In the genomic region with DNA sequence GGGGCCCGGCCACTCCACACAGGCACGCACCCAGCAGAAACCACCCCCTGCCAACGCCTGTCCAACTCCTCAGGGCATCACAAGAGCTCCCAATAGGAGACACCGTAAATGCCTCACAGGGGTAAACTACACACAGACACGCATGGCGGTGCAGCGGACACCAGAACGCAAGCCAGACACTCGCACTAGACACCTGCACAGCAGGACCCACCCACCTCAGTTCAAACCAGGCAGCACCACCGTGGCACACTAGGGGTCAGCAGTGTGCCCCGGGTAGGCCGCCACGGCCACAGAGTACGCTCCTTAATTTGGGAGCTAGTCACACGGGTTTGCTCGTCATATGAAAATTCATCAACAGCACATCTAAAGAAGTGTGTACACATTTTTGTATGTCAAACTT, we compare ENCODE assay signal across 8 cellular contexts. TPM values are rescaled to one million over a fixed set of nuclear protein-coding genes. Genes with fewer than 3 reads are reported as not detected.
DNase-seq lines count a peak whose midpoint lies in the region; ATAC-seq and TF ChIP-seq lines count a peak whose summit lies in the region.

No MANE protein-coding gene starts in this region.

- no peaks in the 10 kb centered on the region for H3K27me3 Mint-ChIP-seq in mesothelial cell of epicardium (ENCODE audit: low read depth)

- peak overlapping the region; percentile 59 for H3K27ac Mint-ChIP-seq in mesothelial cell of epicardium

- TF ChIP-seq CTCF in mesothelial cell of epicardium (IDR thresholded peaks at IDR 0.05; ENCODE audit: unreplicated experiment), result peak; percentile 67

- peaks cover 11% of the 10 kb centered on the region for H3K36me3 Mint-ChIP-seq in mesothelial cell of epicardium

- peaks cover 28% of the 10 kb centered on the region for H3K4me1 Mint-ChIP-seq in mesothelial cell of epicardium

- peak overlapping the region; percentile 16 for H3K4me3 Mint-ChIP-seq in mesothelial cell of epicardium

- peak; percentile 17 for DNase-seq in NK-92 treated with Interleukin-12 subunit alpha and Interleukin-12 subunit beta, amount 100 ng/mL, for 24 hours (lab: John Stamatoyannopoulos, UW)
- no peak for DNase-seq in NK-92 (lab: John Stamatoyannopoulos, UW; ENCODE audit: unreplicated experiment)
- peak; percentile 22 for DNase-seq in NCI-H226
- DNase-seq in activated CD4-positive, alpha-beta T cell treated with anti-CD3 and anti-CD28 coated beads, Interleukin-2, amount 50 U/mL, for 48 hours, result peak; percentile 77 to 82
- peak; percentile 58 for DNase-seq in effector CD4-positive, alpha-beta T cell
- peak; percentile 56 to 83 for DNase-seq in mesothelial cell of epicardium (ENCODE audit: low spot score in 2 of 2, unreplicated experiment in 2 of 2)
- peak; percentile 38 to 61 for DNase-seq in stimulated activated CD8-positive, alpha-beta memory T cell treated with anti-CD3 and anti-CD28 coated beads, Interleukin-7, amount 100 ng/mL, for 4 hours (ENCODE audit: low read depth in 2 of 2)

- no peak for ATAC-seq in GM19351 (IDR thresholded peaks at IDR 0.05; ENCODE audit: unreplicated experiment)

- H3K9me3 Mint-ChIP-seq in mesothelial cell of epicardium, result no peaks in the 10 kb centered on the region

RNA-seq across cellular contexts. Expression of a gene that starts 3.4 kb away (rescaled TPM):
- 96.6 to 105 TPM (median 103 TPM) in 3 replicates for total RNA-seq in mesothelial cell of epicardium

RNA-seq across cellular contexts. Expression of a gene that starts 52.5 kb away (rescaled TPM):
- total RNA-seq in mesothelial cell of epicardium, result 46.8 to 47.6 TPM (median 47.3 TPM) in 3 replicates

RNA-seq across cellular contexts. Expression of a gene that starts 52.8 kb away (rescaled TPM):
- 44.6 to 49.2 TPM (median 45.0 TPM) in 3 replicates for total RNA-seq in mesothelial cell of epicardium
